7 cellular contexts compared by ENCODE assay signal in genomic region chr6:16759646-16760535, GRCh38. TPM values are rescaled to one million over a fixed set of nuclear protein-coding genes. Genes with fewer than 3 reads are reported as not detected.
DNase-seq lines count a peak whose midpoint lies in the region; ATAC-seq and TF ChIP-seq lines count a peak whose summit lies in the region.

No MANE protein-coding gene starts in this region.

- peaks cover 17% of the 10 kb centered on the region for H3K36me3 Mint-ChIP-seq in activated CD8-positive, alpha-beta T cell treated with anti-CD3 and anti-CD28 coated beads for 36 hours (ENCODE audit: low read depth)

- no peaks in the 10 kb centered on the region for H3K36me3 ChIP-seq in ectodermal cell (ENCODE audit: control insufficient read depth, insufficient read depth, low read length)

- intact Hi-C loops in activated CD8-positive, alpha-beta T cell treated with anti-CD3 and anti-CD28 coated beads for 36 hours (cut with micrococcal nuclease): loop anchor here (2.0 to 5.0 kb wide), 6 partner anchors 48 to 338 kb away; no protein-coding TSS in a partner anchor

- DNase-seq in NCI-H526 (lab: John Stamatoyannopoulos, UW) (peak; percentile 45 to 85), lung microvascular endothelial cell (ENCODE audit: low read depth in 2 of 2) (peak; percentile 91 to 92)
- DNase-seq in activated CD8-positive, alpha-beta T cell treated with anti-CD3 and anti-CD28 coated beads for 36 hours: peak; percentile 77
- peak in 2 of 3 experiments; percentile 55 to 73 for DNase-seq in stimulated activated CD4-positive, alpha-beta T cell treated with anti-CD3 and anti-CD28 coated beads, TNF-alpha, amount 100 ng/mL, for 24 hours (ENCODE audit: low read depth in 3 of 3)

- H3K27me3 Mint-ChIP-seq in activated CD8-positive, alpha-beta T cell treated with anti-CD3 and anti-CD28 coated beads for 36 hours: no peaks in the 10 kb centered on the region

- ATAC-seq in GM18505 (IDR thresholded peaks at IDR 0.05; ENCODE audit: unreplicated experiment): peak; percentile 37
- peak; percentile 44 for ATAC-seq in HG02885 (IDR thresholded peaks at IDR 0.05; ENCODE audit: poor library complexity, unreplicated experiment)
- peak; percentile 23 for ATAC-seq in activated CD8-positive, alpha-beta T cell treated with anti-CD3 and anti-CD28 coated beads for 36 hours

- no peaks in the 10 kb centered on the region for H3K9me3 ChIP-seq in ectodermal cell (ENCODE audit: control insufficient read depth, low read length)

- peaks cover 46% of the 10 kb centered on the region for H3K27me3 ChIP-seq in ectodermal cell (ENCODE audit: control insufficient read depth, insufficient read depth, low read length, poor library complexity, severe bottlenecking)

- H3K4me1 Mint-ChIP-seq in activated CD8-positive, alpha-beta T cell treated with anti-CD3 and anti-CD28 coated beads for 36 hours (ENCODE audit: low read depth): peaks cover 57% of the 10 kb centered on the region

- peak overlapping the region; percentile 59 for H3K4me3 ChIP-seq in ectodermal cell (ENCODE audit: insufficient read depth, low read depth, low read length)

- TF ChIP-seq CTCF in activated CD8-positive, alpha-beta T cell treated with anti-CD3 and anti-CD28 coated beads for 36 hours (IDR thresholded peaks at IDR 0.05): no peak

- peak overlapping the region; percentile 89 for H3K27ac Mint-ChIP-seq in activated CD8-positive, alpha-beta T cell treated with anti-CD3 and anti-CD28 coated beads for 36 hours

- POLR2A ChIA-PET in activated CD8-positive, alpha-beta T cell treated with anti-CD3 and anti-CD28 coated beads for 36 hours (lab: Charles Lee): interaction anchor here (0.7 to 2.3 kb wide), 10 partner anchors 9 to 275 kb away, joined by 3 to 8 read pairs (median 4); no protein-coding TSS in a partner anchor

- WGBS in ectodermal cell, 2 experiments: 0% methylated on average over 83 to 89 of the region's 89 CpGs

- CTCF ChIA-PET in activated CD8-positive, alpha-beta T cell treated with anti-CD3 and anti-CD28 coated beads for 36 hours (lab: Charles Lee): interaction anchor here (0.9 to 3.4 kb wide), 10 partner anchors 10 to 427 kb away, joined by 3 to 17 read pairs (median 4); no protein-coding TSS in a partner anchor

- no peak overlapping the region for H3K27ac ChIP-seq in ectodermal cell (ENCODE audit: insufficient read depth, low read depth, low read length, poor library complexity, severe bottlenecking)

- peak overlapping the region; percentile 98 for H3K4me3 Mint-ChIP-seq in activated CD8-positive, alpha-beta T cell treated with anti-CD3 and anti-CD28 coated beads for 36 hours

- peak; percentile 47 for TF ChIP-seq POLR2A in GM18505 (IDR thresholded peaks at IDR 0.05; ENCODE audit: borderline replicate concordance, extremely low read depth, insufficient read depth, insufficient read length)

- H3K9me3 Mint-ChIP-seq in activated CD8-positive, alpha-beta T cell treated with anti-CD3 and anti-CD28 coated beads for 36 hours: no peaks in the 10 kb centered on the region

- peaks cover 12% of the 10 kb centered on the region for H3K4me1 ChIP-seq in ectodermal cell (ENCODE audit: control insufficient read depth, insufficient read depth, low read length)

RNA-seq across cellular contexts. Expression of gene ATXN1, which starts 1.4 kb away (rescaled TPM):
- total RNA-seq in activated CD8-positive, alpha-beta T cell treated with anti-CD3 and anti-CD28 coated beads for 36 hours: 10 to 100 TPM; 35.4 to 40.8 TPM
- polyA plus RNA-seq in ectodermal cell (2013, experiment 1 of 4): 1.8 TPM
- polyA plus RNA-seq in ectodermal cell (2013, experiment 2 of 4): 2.4 TPM
- polyA plus RNA-seq in ectodermal cell (2013, experiment 3 of 4): 1.6 TPM
- polyA plus RNA-seq in ectodermal cell (2013, experiment 4 of 4): 2.3 TPM
- 8.7 and 9.1 TPM in 2 replicates for total RNA-seq in lung microvascular endothelial cell
